18 cellular contexts compared by ENCODE assay signal in the genomic region with DNA sequence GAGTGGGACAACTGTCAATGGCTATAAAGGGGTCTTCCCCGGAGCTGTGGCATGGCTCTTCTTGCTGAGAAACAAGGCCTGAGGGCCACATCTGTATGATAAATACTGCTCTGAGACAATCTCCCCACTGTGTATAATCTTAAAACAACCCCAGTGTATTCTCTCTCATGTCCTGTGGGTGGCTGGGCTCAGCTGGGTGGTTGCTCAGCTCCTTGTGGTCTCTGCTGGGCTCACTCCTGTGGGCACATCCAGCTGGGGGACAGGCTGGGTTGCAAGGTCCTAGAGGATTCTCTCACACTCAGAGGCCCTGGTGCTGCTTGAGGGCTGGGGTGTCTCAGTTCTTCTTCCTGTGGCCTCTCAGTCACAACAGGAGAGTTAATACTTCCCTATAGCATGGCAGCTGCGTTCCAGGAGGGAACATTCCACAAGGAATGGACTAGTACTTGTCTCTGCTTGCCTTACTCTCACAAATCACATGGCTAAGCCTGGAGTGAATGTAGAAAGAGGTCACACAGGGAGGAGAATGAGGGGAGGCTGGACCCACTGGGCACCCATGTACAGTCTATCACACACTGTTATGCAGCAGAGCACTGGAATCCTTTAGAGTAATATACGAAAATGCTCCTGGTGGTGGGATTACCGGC. TPM values are rescaled to one million over a fixed set of nuclear protein-coding genes. Genes with fewer than 3 reads are reported as not detected.
A peak's percentile ranks its signal among the peaks of the same experiment; 100 is the strongest.
DNase-seq lines count a peak whose midpoint lies in the region; ATAC-seq, FAIRE-seq and TF ChIP-seq lines count a peak whose summit lies in the region.
"Had no signal": no experiment of that assay in that cellular context is flagged by ENCODE, and none has a peak within 500 bp of the region (broad histone marks: within the 10 kb centered on the region; RNA-seq: fewer than 3 reads in every experiment).

No MANE protein-coding gene starts in this region.

- in situ Hi-C loops in KBM-7 (cut with MboI; ENCODE audit: low pct_unique_long_range_greater_than_20kb, low sequenced_read_pairs): no loop called here

- TF ChIP-seq CTCF in left ventricle myocardium inferior (IDR thresholded peaks at IDR 0.05; ENCODE audit: borderline replicate concordance) (no peak), bronchial epithelial cell (IDR thresholded peaks at IDR 0.05; ENCODE audit: insufficient read depth, low read length, severe bottlenecking) (no peak), neutrophil (IDR thresholded peaks at IDR 0.05) (no peak)

- intact Hi-C loops in left ventricle myocardium inferior (cut with micrococcal nuclease): no loop called here
- intact Hi-C loops in Right ventricle myocardium superior (cut with DNase I): no loop called here

- no peaks in the 10 kb centered on the region for H3K27me3 ChIP-seq in left ventricle myocardium inferior (ENCODE audit: low read depth)
- H3K27me3 ChIP-seq in bronchial epithelial cell (ENCODE audit: control insufficient read depth, insufficient read depth, low read length): no peaks in the 10 kb centered on the region
- H3K27me3 ChIP-seq in neutrophil: no peaks in the 10 kb centered on the region
- H3K27me3 ChIP-seq: BE2C had no signal

- DNase-seq in left ventricle myocardium inferior (no peak), Right ventricle myocardium superior (no peak), KBM-7 (peak; percentile 42), bronchial epithelial cell (ENCODE audit: low read depth) (peak; percentile 35), kidney tubule cell (ENCODE audit: low spot score) (no peak)
- DNase-seq: BE2C; CD8-positive, alpha-beta T cell; DMS153; GDM1; IMR-90 had no signal

- peaks cover 10% of the 10 kb centered on the region for H3K4me1 ChIP-seq in left ventricle myocardium inferior
- H3K4me1 ChIP-seq in neutrophil (ENCODE audit: control insufficient read depth in 1 of 2, insufficient read depth in 1 of 2, low read depth in 1 of 2, low read length in 1 of 2): peaks cover 28 to 46% of the 10 kb centered on the region in 2 experiments
- H3K4me1 ChIP-seq: BE2C had no signal

- H3K9me3 ChIP-seq in left ventricle myocardium inferior (replicated peaks) (peaks cover 8% of the 10 kb centered on the region), neutrophil (no peaks in the 10 kb centered on the region)
- H3K9me3 ChIP-seq: BE2C had no signal

- no peaks in the 10 kb centered on the region for H3K36me3 ChIP-seq in left ventricle myocardium inferior
- no peaks in the 10 kb centered on the region for H3K36me3 ChIP-seq in bronchial epithelial cell (ENCODE audit: control insufficient read depth, insufficient read depth, low read length)
- peaks cover 4% of the 10 kb centered on the region for H3K36me3 ChIP-seq in neutrophil
- H3K36me3 ChIP-seq: BE2C had no signal

- ATAC-seq in Right ventricle myocardium superior (ENCODE audit: poor library complexity) (no peak), HG03097 (IDR thresholded peaks at IDR 0.05; ENCODE audit: low FRiP score, unreplicated experiment) (no peak)
- ATAC-seq: CD8-positive, alpha-beta T cell; HCT116 had no signal

- no peak for FAIRE-seq in bronchial epithelial cell (lab: Jason Lieb, UNC)
- FAIRE-seq: A204.1, D721Med, GM12892, H54 had no signal

- H3K4me3 ChIP-seq in left ventricle myocardium inferior (no peak overlapping the region), bronchial epithelial cell (ENCODE audit: low read depth, low read length) (no peak overlapping the region), neutrophil (ENCODE audit: low read depth in 1 of 2, low read length in 1 of 2) (no peak overlapping the region)

- H3K27ac ChIP-seq in left ventricle myocardium inferior (replicated peaks) (peak overlapping the region; percentile 19), neutrophil (peak overlapping the region; percentile 51)
- H3K27ac ChIP-seq: C4-2B had no signal

RNA-seq across cellular contexts. Expression of gene EEPD1, which starts 4.5 kb away (rescaled TPM):
- total RNA-seq in left ventricle myocardium inferior (7.1 TPM), Right ventricle myocardium superior (10.0 TPM), bronchial epithelial cell (2.3 and 2.9 TPM in 2 replicates)

Comparison
In these comparisons a context has a peak if more than half of its experiments do, and no peak if none do; other contexts are left out.
1. DNase-seq: peak in KBM-7 (single experiment) and bronchial epithelial cell (single experiment); none in left ventricle myocardium inferior (single experiment), Right ventricle myocardium superior (single experiment) and kidney tubule cell (single experiment).